Comparison of ENCODE assay signal across 1 cellular context in the genomic region with DNA sequence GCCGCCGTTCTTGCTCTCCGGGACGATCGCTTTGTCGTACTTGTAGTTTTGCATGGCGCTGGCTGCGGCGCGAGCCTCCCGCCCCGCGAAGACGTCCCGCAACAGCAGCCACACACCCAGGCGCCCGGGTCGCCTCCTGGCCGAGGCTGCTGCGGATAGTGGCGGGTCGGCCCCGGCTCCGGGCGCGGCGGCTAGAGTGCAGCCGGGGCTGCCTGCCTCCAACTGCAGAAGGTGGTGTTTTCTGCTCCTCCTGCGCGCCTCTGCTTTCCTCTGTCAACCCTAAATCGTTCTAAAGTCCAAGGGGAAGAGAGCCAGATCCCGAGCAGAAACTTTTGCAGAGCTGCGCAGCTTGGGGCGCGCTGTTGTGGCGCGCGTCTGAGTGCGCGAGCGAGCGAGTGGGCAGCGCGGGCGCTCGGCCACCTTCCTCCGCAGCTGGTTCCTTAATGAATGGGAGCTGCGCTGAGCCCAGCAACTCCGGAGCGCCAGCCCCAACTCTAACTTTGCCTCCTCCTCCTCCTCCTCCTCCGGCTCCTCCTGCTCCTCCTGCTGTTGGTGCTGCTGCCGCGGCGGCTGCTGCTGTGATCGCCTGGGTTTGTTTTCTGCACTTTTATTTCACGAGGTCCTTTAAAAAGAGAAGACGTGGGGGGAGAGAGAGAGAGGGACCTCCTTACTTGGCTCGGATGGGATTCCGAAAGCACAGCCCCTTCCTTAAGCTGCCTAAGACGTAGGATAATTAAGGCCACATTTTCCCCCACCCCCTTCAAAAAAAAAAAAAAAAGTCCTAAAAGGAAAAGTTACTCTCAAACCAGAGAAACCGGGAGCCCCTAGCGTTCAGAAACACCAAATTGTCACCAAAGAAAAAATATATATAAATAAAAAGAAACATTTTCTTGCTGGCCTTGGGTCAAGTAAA.
TF ChIP-seq lines count a peak whose summit lies in the region.

A gene (minus strand): TSS at position 601 of the 913 bp plus-strand sequence. CDS start 547 bp downstream, at position 54.

TF ChIP-seq in GM23338, 12 proteins besides CTCF, POLR2A, EP300 and RAD21 (continued from another document):
- TF ChIP-seq, protein P1, sequence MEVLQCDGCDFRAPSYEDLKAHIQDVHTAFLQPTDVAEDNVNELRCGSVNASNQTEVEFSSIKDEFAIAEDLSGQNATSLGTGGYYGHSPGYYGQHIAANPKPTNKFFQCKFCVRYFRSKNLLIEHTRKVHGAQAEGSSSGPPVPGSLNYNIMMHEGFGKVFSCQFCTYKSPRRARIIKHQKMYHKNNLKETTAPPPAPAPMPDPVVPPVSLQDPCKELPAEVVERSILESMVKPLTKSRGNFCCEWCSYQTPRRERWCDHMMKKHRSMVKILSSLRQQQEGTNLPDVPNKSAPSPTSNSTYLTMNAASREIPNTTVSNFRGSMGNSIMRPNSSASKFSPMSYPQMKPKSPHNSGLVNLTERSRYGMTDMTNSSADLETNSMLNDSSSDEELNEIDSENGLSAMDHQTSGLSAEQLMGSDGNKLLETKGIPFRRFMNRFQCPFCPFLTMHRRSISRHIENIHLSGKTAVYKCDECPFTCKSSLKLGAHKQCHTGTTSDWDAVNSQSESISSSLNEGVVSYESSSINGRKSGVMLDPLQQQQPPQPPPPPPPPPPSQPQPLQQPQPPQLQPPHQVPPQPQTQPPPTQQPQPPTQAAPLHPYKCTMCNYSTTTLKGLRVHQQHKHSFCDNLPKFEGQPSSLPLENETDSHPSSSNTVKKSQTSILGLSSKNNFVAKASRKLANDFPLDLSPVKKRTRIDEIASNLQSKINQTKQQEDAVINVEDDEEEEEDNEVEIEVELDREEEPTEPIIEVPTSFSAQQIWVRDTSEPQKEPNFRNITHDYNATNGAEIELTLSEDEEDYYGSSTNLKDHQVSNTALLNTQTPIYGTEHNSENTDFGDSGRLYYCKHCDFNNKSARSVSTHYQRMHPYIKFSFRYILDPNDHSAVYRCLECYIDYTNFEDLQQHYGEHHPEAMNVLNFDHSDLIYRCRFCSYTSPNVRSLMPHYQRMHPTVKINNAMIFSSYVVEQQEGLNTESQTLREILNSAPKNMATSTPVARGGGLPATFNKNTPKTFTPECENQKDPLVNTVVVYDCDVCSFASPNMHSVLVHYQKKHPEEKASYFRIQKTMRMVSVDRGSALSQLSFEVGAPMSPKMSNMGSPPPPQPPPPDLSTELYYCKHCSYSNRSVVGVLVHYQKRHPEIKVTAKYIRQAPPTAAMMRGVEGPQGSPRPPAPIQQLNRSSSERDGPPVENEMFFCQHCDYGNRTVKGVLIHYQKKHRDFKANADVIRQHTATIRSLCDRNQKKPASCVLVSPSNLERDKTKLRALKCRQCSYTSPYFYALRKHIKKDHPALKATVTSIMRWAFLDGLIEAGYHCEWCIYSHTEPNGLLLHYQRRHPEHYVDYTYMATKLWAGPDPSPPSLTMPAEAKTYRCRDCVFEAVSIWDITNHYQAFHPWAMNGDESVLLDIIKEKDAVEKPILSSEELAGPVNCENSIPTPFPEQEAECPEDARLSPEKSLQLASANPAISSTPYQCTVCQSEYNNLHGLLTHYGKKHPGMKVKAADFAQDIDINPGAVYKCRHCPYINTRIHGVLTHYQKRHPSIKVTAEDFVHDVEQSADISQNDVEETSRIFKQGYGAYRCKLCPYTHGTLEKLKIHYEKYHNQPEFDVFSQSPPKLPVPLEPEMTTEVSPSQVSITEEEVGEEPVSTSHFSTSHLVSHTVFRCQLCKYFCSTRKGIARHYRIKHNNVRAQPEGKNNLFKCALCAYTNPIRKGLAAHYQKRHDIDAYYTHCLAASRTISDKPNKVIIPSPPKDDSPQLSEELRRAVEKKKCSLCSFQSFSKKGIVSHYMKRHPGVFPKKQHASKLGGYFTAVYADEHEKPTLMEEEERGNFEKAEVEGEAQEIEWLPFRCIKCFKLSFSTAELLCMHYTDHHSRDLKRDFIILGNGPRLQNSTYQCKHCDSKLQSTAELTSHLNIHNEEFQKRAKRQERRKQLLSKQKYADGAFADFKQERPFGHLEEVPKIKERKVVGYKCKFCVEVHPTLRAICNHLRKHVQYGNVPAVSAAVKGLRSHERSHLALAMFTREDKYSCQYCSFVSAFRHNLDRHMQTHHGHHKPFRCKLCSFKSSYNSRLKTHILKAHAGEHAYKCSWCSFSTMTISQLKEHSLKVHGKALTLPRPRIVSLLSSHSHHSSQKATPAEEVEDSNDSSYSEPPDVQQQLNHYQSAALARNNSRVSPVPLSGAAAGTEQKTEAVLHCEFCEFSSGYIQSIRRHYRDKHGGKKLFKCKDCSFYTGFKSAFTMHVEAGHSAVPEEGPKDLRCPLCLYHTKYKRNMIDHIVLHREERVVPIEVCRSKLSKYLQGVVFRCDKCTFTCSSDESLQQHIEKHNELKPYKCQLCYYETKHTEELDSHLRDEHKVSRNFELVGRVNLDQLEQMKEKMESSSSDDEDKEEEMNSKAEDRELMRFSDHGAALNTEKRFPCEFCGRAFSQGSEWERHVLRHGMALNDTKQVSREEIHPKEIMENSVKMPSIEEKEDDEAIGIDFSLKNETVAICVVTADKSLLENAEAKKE (CRISPR knock-in tag; IDR thresholded peaks at IDR 0.05): no peak
- no peak for TF ChIP-seq ZNF114 (CRISPR knock-in tag; IDR thresholded peaks at IDR 0.05)
